8 cellular contexts compared by ENCODE assay signal in the genomic region with DNA sequence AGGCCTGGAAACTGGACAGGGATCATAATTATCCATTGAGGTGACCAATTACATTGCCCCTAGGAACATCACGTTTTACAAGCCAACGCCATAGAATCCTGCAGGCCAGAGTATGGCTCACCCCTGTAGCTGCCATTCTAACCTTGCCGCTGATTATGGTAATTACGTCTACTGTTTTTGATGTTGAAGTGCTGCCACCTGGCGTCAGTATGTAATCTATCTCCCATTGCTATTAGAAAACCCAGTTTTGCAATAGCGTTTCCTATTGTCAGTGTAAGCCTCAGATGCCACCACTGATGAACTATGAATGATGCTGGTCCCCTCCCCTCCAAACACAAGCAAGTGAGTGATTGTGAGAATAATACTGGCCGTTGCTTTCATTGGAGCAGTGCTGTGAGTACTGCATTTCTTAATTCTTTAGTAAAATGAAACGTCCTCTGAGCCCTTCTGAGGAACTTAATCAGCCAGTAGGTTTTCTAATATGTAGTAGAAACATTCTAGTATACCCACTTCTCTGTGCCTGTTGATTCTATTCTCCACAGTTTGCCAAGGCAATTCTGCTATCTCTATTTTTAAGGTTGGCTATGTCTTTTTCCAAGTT.
DNase-seq lines count a peak whose midpoint lies in the region; ATAC-seq and TF ChIP-seq lines count a peak whose summit lies in the region.

No MANE protein-coding gene starts in this region.

- H3K4me3 ChIP-seq in heart right ventricle = no peak overlapping the region

- no peak overlapping the region for H3K27ac ChIP-seq in heart right ventricle

- ATAC-seq in HG03469 (IDR thresholded peaks at IDR 0.05; ENCODE audit: unreplicated experiment) (peak; percentile 90), heart right ventricle (peak; percentile 58 to 86 (median 71))

- peaks cover 0 to 7% (median 0%) of the 10 kb centered on the region in 7 donors for H3K27me3 ChIP-seq in heart right ventricle

- CTCF ChIA-PET in activated naive CD4-positive, alpha-beta T cell treated with anti-CD3 and anti-CD28 coated beads for 36 hours (lab: Charles Lee) = interaction anchor here (1.0 to 1.4 kb wide), 3 partner anchors 9 to 130 kb away, joined by 3 to 7 read pairs (median 3); no protein-coding TSS in a partner anchor

- H3K27me3 Mint-ChIP-seq in activated naive CD4-positive, alpha-beta T cell treated with anti-CD3 and anti-CD28 coated beads for 36 hours (ENCODE audit: low read depth) = peaks cover 12% of the 10 kb centered on the region

- peaks cover 2% of the 10 kb centered on the region for H3K4me1 Mint-ChIP-seq in activated naive CD4-positive, alpha-beta T cell treated with anti-CD3 and anti-CD28 coated beads for 36 hours (ENCODE audit: low read depth)

- H3K36me3 Mint-ChIP-seq in activated naive CD4-positive, alpha-beta T cell treated with anti-CD3 and anti-CD28 coated beads for 36 hours (ENCODE audit: low read depth) = no peaks in the 10 kb centered on the region

- H3K36me3 ChIP-seq in heart right ventricle = no peaks in the 10 kb centered on the region

- no peak overlapping the region for H3K27ac Mint-ChIP-seq in activated naive CD4-positive, alpha-beta T cell treated with anti-CD3 and anti-CD28 coated beads for 36 hours

- no peaks in the 10 kb centered on the region for H3K4me1 ChIP-seq in heart right ventricle

- DNase-seq in ELF-1 (ENCODE audit: low read depth, low spot score) (peak; percentile 40), GM20000 (ENCODE audit: low spot score) (peak; percentile 34), NCI-H748 (lab: John Stamatoyannopoulos, UW; ENCODE audit: unreplicated experiment) (peak; percentile 82), heart right ventricle (peak in 1 of 2 donors; percentile 41), putamen (ENCODE audit: low spot score) (peak; percentile 69), dedifferentiated amniotic fluid mesenchymal stem cell (ENCODE audit: extremely low spot score) (no peak)
- peak; percentile 71 for DNase-seq in activated naive CD4-positive, alpha-beta T cell treated with anti-CD3 and anti-CD28 coated beads for 36 hours

- 12 to 15% methylated on average over 8 of the region's 8 CpGs for WGBS in heart right ventricle, 2 donors

- no peaks in the 10 kb centered on the region for H3K9me3 ChIP-seq in heart right ventricle

- peak; percentile 51 for TF ChIP-seq CTCF in GM20000 (IDR thresholded peaks at IDR 0.05; ENCODE audit: extremely low read depth, missing control alignments)
- peak in 8 of 9 donors; percentile 44 to 72 (median 64) for TF ChIP-seq CTCF in heart right ventricle (IDR thresholded peaks at IDR 0.05)

- no peaks in the 10 kb centered on the region for H3K9me3 Mint-ChIP-seq in activated naive CD4-positive, alpha-beta T cell treated with anti-CD3 and anti-CD28 coated beads for 36 hours

- no peak overlapping the region for H3K4me3 Mint-ChIP-seq in activated naive CD4-positive, alpha-beta T cell treated with anti-CD3 and anti-CD28 coated beads for 36 hours

- intact Hi-C loops in activated naive CD4-positive, alpha-beta T cell treated with anti-CD3 and anti-CD28 coated beads for 36 hours (cut with micrococcal nuclease) = loop anchor here (1.0 to 10.0 kb wide), 5 partner anchors 131 to 847 kb away; no protein-coding TSS in a partner anchor
- intact Hi-C loops in heart right ventricle (cut with DNase I) = loop anchor here in 9 of 10 donors (1.0 to 10.0 kb wide), 12 partner anchors 121 to 851 kb away; no protein-coding TSS in a partner anchor
